10 cellular contexts compared by ENCODE assay signal in genomic region chr17:44212507-44213402, GRCh38. TPM values are rescaled to one million over a fixed set of nuclear protein-coding genes. Genes with fewer than 3 reads are reported as not detected.
DNase-seq lines count a peak whose midpoint lies in the region; ATAC-seq and TF ChIP-seq lines count a peak whose summit lies in the region.
"Had no signal": no experiment of that assay in that cellular context is flagged by ENCODE, and none has a peak within 500 bp of the region (broad histone marks: within the 10 kb centered on the region; RNA-seq: fewer than 3 reads in every experiment).

No MANE protein-coding gene starts in this region.

- peaks cover 20% of the 10 kb centered on the region for H3K4me1 Mint-ChIP-seq in glutamatergic neuron (ENCODE audit: low read depth, unreplicated experiment)

- no peaks in the 10 kb centered on the region for H3K36me3 Mint-ChIP-seq in glutamatergic neuron (ENCODE audit: unreplicated experiment)

- ATAC-seq in GM18505 (IDR thresholded peaks at IDR 0.05; ENCODE audit: unreplicated experiment) (no peak), HG02852 (IDR thresholded peaks at IDR 0.05; ENCODE audit: unreplicated experiment) (no peak)
- ATAC-seq: PC-3 had no signal

- TF ChIP-seq POLR2A in GM18505 (IDR thresholded peaks at IDR 0.05; ENCODE audit: borderline replicate concordance, extremely low read depth, insufficient read depth, insufficient read length) = peak; percentile 23

- peak overlapping the region; percentile 59 for H3K27ac Mint-ChIP-seq in glutamatergic neuron (ENCODE audit: unreplicated experiment)

- H3K9me3 Mint-ChIP-seq in glutamatergic neuron (ENCODE audit: unreplicated experiment) = peaks cover 12% of the 10 kb centered on the region

- TF ChIP-seq CTCF in glutamatergic neuron (IDR thresholded peaks at IDR 0.05; ENCODE audit: partially characterized antibody, unreplicated experiment) = no peak

- H3K27me3 Mint-ChIP-seq in glutamatergic neuron (ENCODE audit: unreplicated experiment) = peaks cover 17% of the 10 kb centered on the region

- H3K4me3 Mint-ChIP-seq in glutamatergic neuron (ENCODE audit: unreplicated experiment) = peak overlapping the region; percentile 64

- peak; percentile 43 for DNase-seq in glutamatergic neuron
- DNase-seq in SW 1271 (lab: John Stamatoyannopoulos, UW) = no peak
- no peak for DNase-seq in NCI-H2227 treated with DMSO at 0.1 percent for 48 hours (lab: John Stamatoyannopoulos, UW)
- DNase-seq: activated T-cell treated with anti-CD3 and anti-CD28 coated beads, Interleukin-2, amount 50 U/mL, for 1 hour; left ventricle myocardium inferior; PC-3; trophoblast cell had no signal

TF ChIP-seq in PFSK-1, 5 proteins besides CTCF, POLR2A, EP300 and RAD21:
- TF ChIP-seq POLR2AphosphoS5 (IDR thresholded peaks at IDR 0.05; ENCODE audit: low read depth, low read length) = 0 out of 2 replicates have a peak, but pooled peaks have one; percentile 15
- no peak for TF ChIP-seq FOXP2 (optimal IDR thresholded peaks at IDR 0.05; ENCODE audit: borderline replicate concordance, extremely low read depth, extremely low read length, insufficient read depth)

RNA-seq across cellular contexts. Expression of gene UBTF, which starts 6.7 kb away (rescaled TPM):
- polyA plus RNA-seq in PFSK-1 (2012; ENCODE audit: insufficient read length, low read depth) = 69.6 TPM
- total RNA-seq in glutamatergic neuron (ENCODE audit: unreplicated experiment) = 97.6 TPM

RNA-seq across cellular contexts. Expression of gene ATXN7L3, which starts 13.1 kb away (rescaled TPM):
- polyA plus RNA-seq in PFSK-1 (2012; ENCODE audit: insufficient read length, low read depth) = 107 TPM
- 146 TPM for total RNA-seq in glutamatergic neuron (ENCODE audit: unreplicated experiment)

RNA-seq across cellular contexts. Expression of gene TMUB2, which starts 26.0 kb away (rescaled TPM):
- polyA plus RNA-seq in PFSK-1 (2012; ENCODE audit: insufficient read length, low read depth) = 38.9 TPM
- 52.1 TPM for total RNA-seq in glutamatergic neuron (ENCODE audit: unreplicated experiment)

RNA-seq across cellular contexts. Expression of gene ASB16, which starts 42.3 kb away (rescaled TPM):
- polyA plus RNA-seq in PFSK-1 (2012; ENCODE audit: insufficient read length, low read depth) = 1.6 TPM
- not detected for total RNA-seq in glutamatergic neuron (ENCODE audit: unreplicated experiment)

RNA-seq across cellular contexts. Expression of gene SLC4A1, which starts 55.2 kb away (rescaled TPM):
- polyA plus RNA-seq in PFSK-1 (2012; ENCODE audit: insufficient read length, low read depth) = not detected
- not detected for total RNA-seq in glutamatergic neuron (ENCODE audit: unreplicated experiment)
- total RNA-seq: left ventricle myocardium inferior, PC-3 had no signal
